ENCODE assay signal across 1 cellular context in the genomic region with DNA sequence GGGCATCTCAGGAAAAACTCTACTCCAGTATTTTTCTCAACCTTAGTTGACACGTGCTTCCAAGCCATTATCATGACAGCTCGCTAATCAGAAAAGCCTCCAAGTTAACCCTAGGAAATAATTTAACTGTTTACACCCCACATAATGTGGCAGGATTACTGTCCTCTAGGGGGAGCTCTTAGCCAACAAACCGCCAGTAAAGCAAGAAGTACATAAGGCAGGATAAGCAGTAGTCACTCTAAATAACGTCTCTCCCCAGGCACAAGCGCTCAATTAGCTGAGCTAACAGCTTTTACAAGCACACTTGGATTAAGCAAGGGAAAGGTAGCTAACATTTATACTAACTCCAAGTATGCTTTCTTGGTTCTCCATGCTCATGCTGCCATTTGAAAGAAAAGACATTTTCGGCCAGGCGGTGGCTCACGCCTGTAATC.
TF ChIP-seq lines count a peak whose summit lies in the region.

No MANE protein-coding gene starts in this region.

TF ChIP-seq in K562, 482 proteins besides CTCF, POLR2A, EP300 and RAD21 (continued from another document):
- TF ChIP-seq, protein P1, sequence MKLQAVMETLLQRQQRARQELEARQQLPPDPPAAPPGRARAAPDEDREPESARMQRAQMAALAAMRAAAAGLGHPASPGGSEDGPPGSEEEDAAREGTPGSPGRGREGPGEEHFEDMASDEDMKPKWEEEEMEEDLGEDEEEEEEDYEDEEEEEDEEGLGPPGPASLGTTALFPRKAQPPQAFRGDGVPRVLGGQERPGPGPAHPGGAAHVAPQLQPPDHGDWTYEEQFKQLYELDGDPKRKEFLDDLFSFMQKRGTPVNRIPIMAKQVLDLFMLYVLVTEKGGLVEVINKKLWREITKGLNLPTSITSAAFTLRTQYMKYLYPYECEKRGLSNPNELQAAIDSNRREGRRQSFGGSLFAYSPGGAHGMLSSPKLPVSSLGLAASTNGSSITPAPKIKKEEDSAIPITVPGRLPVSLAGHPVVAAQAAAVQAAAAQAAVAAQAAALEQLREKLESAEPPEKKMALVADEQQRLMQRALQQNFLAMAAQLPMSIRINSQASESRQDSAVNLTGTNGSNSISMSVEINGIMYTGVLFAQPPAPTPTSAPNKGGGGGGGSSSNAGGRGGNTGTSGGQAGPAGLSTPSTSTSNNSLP (IDR thresholded peaks at IDR 0.05; ENCODE audit: borderline replicate concordance, low read depth, low read length) = no peak
- TF ChIP-seq SMARCB1 (IDR thresholded peaks at IDR 0.05; ENCODE audit: insufficient read length, low read depth) = no peak
- TF ChIP-seq GABPA (tag; conservative IDR thresholded peaks at IDR 0.05; ENCODE audit: low read depth) = no peak
- TF ChIP-seq, protein P2, sequence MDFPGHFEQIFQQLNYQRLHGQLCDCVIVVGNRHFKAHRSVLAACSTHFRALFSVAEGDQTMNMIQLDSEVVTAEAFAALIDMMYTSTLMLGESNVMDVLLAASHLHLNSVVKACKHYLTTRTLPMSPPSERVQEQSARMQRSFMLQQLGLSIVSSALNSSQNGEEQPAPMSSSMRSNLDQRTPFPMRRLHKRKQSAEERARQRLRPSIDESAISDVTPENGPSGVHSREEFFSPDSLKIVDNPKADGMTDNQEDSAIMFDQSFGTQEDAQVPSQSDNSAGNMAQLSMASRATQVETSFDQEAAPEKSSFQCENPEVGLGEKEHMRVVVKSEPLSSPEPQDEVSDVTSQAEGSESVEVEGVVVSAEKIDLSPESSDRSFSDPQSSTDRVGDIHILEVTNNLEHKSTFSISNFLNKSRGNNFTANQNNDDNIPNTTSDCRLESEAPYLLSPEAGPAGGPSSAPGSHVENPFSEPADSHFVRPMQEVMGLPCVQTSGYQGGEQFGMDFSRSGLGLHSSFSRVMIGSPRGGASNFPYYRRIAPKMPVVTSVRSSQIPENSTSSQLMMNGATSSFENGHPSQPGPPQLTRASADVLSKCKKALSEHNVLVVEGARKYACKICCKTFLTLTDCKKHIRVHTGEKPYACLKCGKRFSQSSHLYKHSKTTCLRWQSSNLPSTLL (IDR thresholded peaks at IDR 0.05) = no peak
- TF ChIP-seq, protein P3, sequence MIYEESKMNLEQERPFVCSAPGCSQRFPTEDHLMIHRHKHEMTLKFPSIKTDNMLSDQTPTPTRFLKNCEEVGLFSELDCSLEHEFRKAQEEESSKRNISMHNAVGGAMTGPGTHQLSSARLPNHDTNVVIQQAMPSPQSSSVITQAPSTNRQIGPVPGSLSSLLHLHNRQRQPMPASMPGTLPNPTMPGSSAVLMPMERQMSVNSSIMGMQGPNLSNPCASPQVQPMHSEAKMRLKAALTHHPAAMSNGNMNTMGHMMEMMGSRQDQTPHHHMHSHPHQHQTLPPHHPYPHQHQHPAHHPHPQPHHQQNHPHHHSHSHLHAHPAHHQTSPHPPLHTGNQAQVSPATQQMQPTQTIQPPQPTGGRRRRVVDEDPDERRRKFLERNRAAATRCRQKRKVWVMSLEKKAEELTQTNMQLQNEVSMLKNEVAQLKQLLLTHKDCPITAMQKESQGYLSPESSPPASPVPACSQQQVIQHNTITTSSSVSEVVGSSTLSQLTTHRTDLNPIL (CRISPR knock-in tag; IDR thresholded peaks at IDR 0.05) = no peak
- TF ChIP-seq RCOR1 (IDR thresholded peaks at IDR 0.05; ENCODE audit: borderline replicate concordance in 1 of 2, low read depth in 2 of 2, low read length in 2 of 2) = peak in 1 of 2 experiments; percentile 86; a peak in 3 of 4 replicates
- peak; percentile 81 for TF ChIP-seq ADNP (tag; IDR thresholded peaks at IDR 0.05)
